ENCODE assay signal across 9 cellular contexts in the genomic region with DNA sequence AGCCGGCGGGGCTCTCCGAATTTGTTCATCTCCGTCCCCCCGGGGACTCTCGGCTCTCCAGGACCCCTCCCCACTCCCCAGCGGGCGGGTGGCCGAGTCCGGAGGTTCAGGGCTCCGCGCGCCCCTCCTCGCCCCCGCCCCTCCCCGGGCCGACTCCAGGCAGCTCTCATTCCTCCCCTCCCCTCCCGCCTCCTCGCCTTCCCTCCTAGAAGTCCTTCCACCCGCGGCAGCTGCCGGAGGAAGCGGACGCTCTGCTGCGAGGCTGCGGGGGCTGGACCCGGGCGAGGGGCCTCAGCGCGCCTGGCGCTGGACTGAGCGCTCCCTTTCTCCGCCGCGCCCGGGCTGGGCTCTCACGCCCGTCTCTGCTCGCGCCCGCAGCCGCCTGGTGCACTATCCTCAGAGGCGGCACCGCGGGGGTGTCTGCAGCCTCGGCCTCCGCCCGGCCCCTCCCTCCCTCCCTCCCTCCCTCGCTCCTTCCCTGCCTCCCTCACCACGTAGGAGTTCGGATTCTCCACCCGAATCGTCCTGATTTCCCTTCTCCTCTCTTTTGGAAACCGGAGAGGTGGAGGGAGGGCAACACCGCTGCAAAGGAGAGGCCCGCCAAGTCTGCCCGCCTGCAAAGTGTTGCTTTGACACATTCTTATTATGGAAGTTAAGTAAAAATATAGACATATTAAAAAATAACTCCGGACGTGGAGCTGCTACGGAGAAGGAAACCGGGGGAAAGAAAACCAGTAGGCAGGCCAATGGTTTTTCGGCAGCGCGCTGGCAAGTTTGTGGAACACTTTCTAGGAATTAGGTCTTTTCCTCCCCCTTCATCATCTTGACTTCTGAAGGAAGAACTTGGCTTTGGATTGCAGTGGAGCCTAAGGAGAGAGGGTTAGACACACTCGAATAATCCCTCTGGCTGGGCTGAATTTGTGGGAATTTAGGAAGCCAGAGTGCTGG. TPM values are rescaled to one million over a fixed set of nuclear protein-coding genes. Genes with fewer than 3 reads are reported as not detected.
DNase-seq lines count a peak whose midpoint lies in the region; ATAC-seq and TF ChIP-seq lines count a peak whose summit lies in the region.
"Had no signal": no experiment of that assay in that cellular context is flagged by ENCODE, and none has a peak within 500 bp of the region (broad histone marks: within the 10 kb centered on the region; RNA-seq: fewer than 3 reads in every experiment).

A gene with protein sequence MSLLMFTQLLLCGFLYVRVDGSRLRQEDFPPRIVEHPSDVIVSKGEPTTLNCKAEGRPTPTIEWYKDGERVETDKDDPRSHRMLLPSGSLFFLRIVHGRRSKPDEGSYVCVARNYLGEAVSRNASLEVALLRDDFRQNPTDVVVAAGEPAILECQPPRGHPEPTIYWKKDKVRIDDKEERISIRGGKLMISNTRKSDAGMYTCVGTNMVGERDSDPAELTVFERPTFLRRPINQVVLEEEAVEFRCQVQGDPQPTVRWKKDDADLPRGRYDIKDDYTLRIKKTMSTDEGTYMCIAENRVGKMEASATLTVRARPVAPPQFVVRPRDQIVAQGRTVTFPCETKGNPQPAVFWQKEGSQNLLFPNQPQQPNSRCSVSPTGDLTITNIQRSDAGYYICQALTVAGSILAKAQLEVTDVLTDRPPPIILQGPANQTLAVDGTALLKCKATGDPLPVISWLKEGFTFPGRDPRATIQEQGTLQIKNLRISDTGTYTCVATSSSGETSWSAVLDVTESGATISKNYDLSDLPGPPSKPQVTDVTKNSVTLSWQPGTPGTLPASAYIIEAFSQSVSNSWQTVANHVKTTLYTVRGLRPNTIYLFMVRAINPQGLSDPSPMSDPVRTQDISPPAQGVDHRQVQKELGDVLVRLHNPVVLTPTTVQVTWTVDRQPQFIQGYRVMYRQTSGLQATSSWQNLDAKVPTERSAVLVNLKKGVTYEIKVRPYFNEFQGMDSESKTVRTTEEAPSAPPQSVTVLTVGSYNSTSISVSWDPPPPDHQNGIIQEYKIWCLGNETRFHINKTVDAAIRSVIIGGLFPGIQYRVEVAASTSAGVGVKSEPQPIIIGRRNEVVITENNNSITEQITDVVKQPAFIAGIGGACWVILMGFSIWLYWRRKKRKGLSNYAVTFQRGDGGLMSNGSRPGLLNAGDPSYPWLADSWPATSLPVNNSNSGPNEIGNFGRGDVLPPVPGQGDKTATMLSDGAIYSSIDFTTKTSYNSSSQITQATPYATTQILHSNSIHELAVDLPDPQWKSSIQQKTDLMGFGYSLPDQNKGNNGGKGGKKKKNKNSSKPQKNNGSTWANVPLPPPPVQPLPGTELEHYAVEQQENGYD (N-terminal part only) (plus strand): TSS at position 494 of the 948 bp plus-strand sequence. CDS start 687 bp downstream, outside the sequence.

- H3K79me1 ChIP-seq in trophoblast cell (ENCODE audit: low read length), result no peaks in the 10 kb centered on the region

- H3K14ac ChIP-seq in trophoblast cell (ENCODE audit: low read length), result no peak within 1 kb of the TSS

- H2BK5ac ChIP-seq in trophoblast cell (ENCODE audit: low read depth, low read length, poor library complexity), result no peak within 1 kb of the TSS

- H3K36me3 Mint-ChIP-seq in activated T-helper 1 cell treated with anti-CD3 and anti-CD28 coated beads, Interleukin-12 subunit alpha, Interleukin-12 subunit beta, Interleukin-2, Interleukin-4 antibody, amounts not matched to agents 30 ng/mL and 10 ng/mL and 1 ng/mL, durations not matched to agents 14 hours and 24 hours and 36 hours (ENCODE audit: low read depth), result peaks cover 1% of the 10 kb centered on the region

- DNase-seq in HS-5 (ENCODE audit: low read depth) (peak; percentile 25), SK-N-DZ (ENCODE audit: low spot score) (peak; percentile 71), trophoblast cell (no peak), NOMO-1 treated with dmso at 0.1 percent for 144 hours (lab: John Stamatoyannopoulos, UW; ENCODE audit: unreplicated experiment) (no peak)
- DNase-seq in activated T-helper 1 cell treated with anti-CD3 and anti-CD28 coated beads, Interleukin-12 subunit alpha, Interleukin-12 subunit beta, Interleukin-2, Interleukin-4 antibody, amounts not matched to agents 30 ng/mL and 10 ng/mL and 1 ng/mL, durations not matched to agents 14 hours and 24 hours and 36 hours (ENCODE audit: low spot score), result no peak

- H4K8ac ChIP-seq in trophoblast cell (ENCODE audit: low read depth, low read length), result no peak within 1 kb of the TSS

- TF ChIP-seq CTCF in gastroesophageal sphincter (IDR thresholded peaks at IDR 0.05), result no peak

- intact Hi-C loops in activated T-helper 1 cell treated with anti-CD3 and anti-CD28 coated beads, Interleukin-12 subunit alpha, Interleukin-12 subunit beta, Interleukin-2, Interleukin-4 antibody, amounts not matched to agents 30 ng/mL and 10 ng/mL and 1 ng/mL, durations not matched to agents 14 hours and 24 hours and 36 hours (cut with micrococcal nuclease), result no loop called here

- no peak for TF ChIP-seq EP300 in gastroesophageal sphincter (IDR thresholded peaks at IDR 0.05)

- peak within 1 kb of the TSS; percentile 3 to 52 for H3K4me3 ChIP-seq in gastroesophageal sphincter
- peak within 1 kb of the TSS; percentile 69 for H3K4me3 ChIP-seq in trophoblast cell (ENCODE audit: low read depth, low read length)
- H3K4me3 ChIP-seq: SJSA1 had no signal

- peak within 1 kb of the TSS; percentile 75 for H3K4me2 ChIP-seq in trophoblast cell (ENCODE audit: low read length)

- H3K4me3 Mint-ChIP-seq in activated T-helper 1 cell treated with anti-CD3 and anti-CD28 coated beads, Interleukin-12 subunit alpha, Interleukin-12 subunit beta, Interleukin-2, Interleukin-4 antibody, amounts not matched to agents 30 ng/mL and 10 ng/mL and 1 ng/mL, durations not matched to agents 14 hours and 24 hours and 36 hours, result no peak within 1 kb of the TSS

- H3K27me3 Mint-ChIP-seq in activated T-helper 1 cell treated with anti-CD3 and anti-CD28 coated beads, Interleukin-12 subunit alpha, Interleukin-12 subunit beta, Interleukin-2, Interleukin-4 antibody, amounts not matched to agents 30 ng/mL and 10 ng/mL and 1 ng/mL, durations not matched to agents 14 hours and 24 hours and 36 hours (ENCODE audit: insufficient read depth), result peaks cover 27% of the 10 kb centered on the region

- no peak within 1 kb of the TSS for H3K9ac ChIP-seq in trophoblast cell (ENCODE audit: low read length)

- ATAC-seq in gastroesophageal sphincter (peak; percentile 35), GM18511 (IDR thresholded peaks at IDR 0.05; ENCODE audit: unreplicated experiment) (no peak), HG02798 (IDR thresholded peaks at IDR 0.05; ENCODE audit: poor library complexity, unreplicated experiment) (no peak)

- no peak within 1 kb of the TSS for H3K27ac Mint-ChIP-seq in activated T-helper 1 cell treated with anti-CD3 and anti-CD28 coated beads, Interleukin-12 subunit alpha, Interleukin-12 subunit beta, Interleukin-2, Interleukin-4 antibody, amounts not matched to agents 30 ng/mL and 10 ng/mL and 1 ng/mL, durations not matched to agents 14 hours and 24 hours and 36 hours

- WGBS in gastroesophageal sphincter (ENCODE audit: low coverage in 1 of 2), 2 donors, result 0 to 2% methylated on average over 8 to 10 of the region's 65 CpGs
- no CpG with 5 or more reads among the region's 65 CpGs for WGBS in trophoblast cell (ENCODE audit: extremely low coverage, insufficient coverage, insufficient read length)

- H3K27ac ChIP-seq in gastroesophageal sphincter (no peak within 1 kb of the TSS), trophoblast cell (ENCODE audit: low read depth, low read length) (no peak within 1 kb of the TSS)
- H3K27ac ChIP-seq: SJSA1 had no signal

- no peak within 1 kb of the TSS for H4K91ac ChIP-seq in trophoblast cell (ENCODE audit: low read depth, low read length)

- H3K4me1 ChIP-seq in gastroesophageal sphincter (peaks cover 0 to 25% (median 15%) of the 10 kb centered on the region in 3 donors), trophoblast cell (ENCODE audit: control insufficient read depth in 1 of 2, insufficient read depth in 2 of 2, low read length in 2 of 2) (peaks cover 5 to 9% of the 10 kb centered on the region in 2 experiments)
- H3K4me1 ChIP-seq: SJSA1 had no signal

- no peak within 1 kb of the TSS for H3K23ac ChIP-seq in trophoblast cell (ENCODE audit: low read length)

- H2AK5ac ChIP-seq in trophoblast cell (ENCODE audit: low read length), result no peak within 1 kb of the TSS

- no peak within 1 kb of the TSS for H4K12ac ChIP-seq in trophoblast cell (ENCODE audit: low read depth, low read length)

- H3K9me3 Mint-ChIP-seq in activated T-helper 1 cell treated with anti-CD3 and anti-CD28 coated beads, Interleukin-12 subunit alpha, Interleukin-12 subunit beta, Interleukin-2, Interleukin-4 antibody, amounts not matched to agents 30 ng/mL and 10 ng/mL and 1 ng/mL, durations not matched to agents 14 hours and 24 hours and 36 hours, result no peaks in the 10 kb centered on the region

- no peak within 1 kb of the TSS for H2BK12ac ChIP-seq in trophoblast cell (ENCODE audit: low read length)

- H3K27me3 ChIP-seq in gastroesophageal sphincter, result peaks cover 75% of the 10 kb centered on the region
- H3K27me3 ChIP-seq in trophoblast cell (ENCODE audit: insufficient read depth, low read length), result peaks cover 18% of the 10 kb centered on the region

- H3K36me3 ChIP-seq in gastroesophageal sphincter (no peaks in the 10 kb centered on the region), trophoblast cell (ENCODE audit: control insufficient read depth in 1 of 2, insufficient read depth in 2 of 2, low read length in 2 of 2) (no peaks in the 10 kb centered on the region)
- H3K36me3 ChIP-seq: SJSA1 had no signal

- peak within 1 kb of the TSS; percentile 75 for H2AFZ ChIP-seq in trophoblast cell (ENCODE audit: insufficient read depth, low read length, poor library complexity)

- TF ChIP-seq POLR2A in gastroesophageal sphincter (IDR thresholded peaks at IDR 0.05), result no peak

- no peak within 1 kb of the TSS for H2BK120ac ChIP-seq in trophoblast cell (ENCODE audit: insufficient read depth, low read length, poor library complexity)

- H3K9me3 ChIP-seq in gastroesophageal sphincter (no peaks in the 10 kb centered on the region), trophoblast cell (ENCODE audit: insufficient read depth, low read depth, low read length) (no peaks in the 10 kb centered on the region)
- H3K9me3 ChIP-seq: SJSA1 had no signal

- H3K79me2 ChIP-seq in trophoblast cell (ENCODE audit: control insufficient read depth, insufficient read depth, low read length, poor library complexity), result no peaks in the 10 kb centered on the region

- H3K4me1 Mint-ChIP-seq in activated T-helper 1 cell treated with anti-CD3 and anti-CD28 coated beads, Interleukin-12 subunit alpha, Interleukin-12 subunit beta, Interleukin-2, Interleukin-4 antibody, amounts not matched to agents 30 ng/mL and 10 ng/mL and 1 ng/mL, durations not matched to agents 14 hours and 24 hours and 36 hours (ENCODE audit: low read depth), result no peaks in the 10 kb centered on the region

- no peak within 1 kb of the TSS for H3K18ac ChIP-seq in trophoblast cell (ENCODE audit: low read length)

- H3K4ac ChIP-seq in trophoblast cell (ENCODE audit: low read depth, low read length), result no peak within 1 kb of the TSS

RNA-seq across cellular contexts. Expression of the gene that starts here (rescaled TPM):
- 6.5 and 7.1 TPM in 2 replicates for polyA plus RNA-seq in SK-N-DZ (2014; cell fraction: cytosol; rRNA removed)
- polyA plus RNA-seq in SK-N-DZ (2014; cell fraction: nucleus; rRNA removed), result 4.4 and 4.9 TPM in 2 replicates
- 1 to 10 TPM in 2 of 4 donors, under 1 TPM in 2; under 0.01 to 2.9 (median 1.0) TPM for total RNA-seq in gastroesophageal sphincter
- polyA plus RNA-seq in trophoblast cell (2013), result 0.44 and 0.56 TPM in 2 replicates
- total RNA-seq in activated T-helper 1 cell treated with anti-CD3 and anti-CD28 coated beads, Interleukin-12 subunit alpha, Interleukin-12 subunit beta, Interleukin-2, Interleukin-4 antibody, amounts not matched to agents 30 ng/mL and 10 ng/mL and 1 ng/mL, durations not matched to agents 14 hours and 24 hours and 36 hours, result not detected in 2 replicates
- total RNA-seq: SJSA1 had no signal

Comparison
In these comparisons a context has a peak if more than half of its experiments do, and no peak if none do; other contexts are left out.
1. DNase-seq: peak in HS-5 (single experiment) and SK-N-DZ (single experiment); none in trophoblast cell (0 of 2), activated T-helper 1 cell treated with anti-CD3 and anti-CD28 coated beads, Interleukin-12 subunit alpha, Interleukin-12 subunit beta, Interleukin-2, Interleukin-4 antibody, amounts not matched to agents 30 ng/mL and 10 ng/mL and 1 ng/mL, durations not matched to agents 14 hours and 24 hours and 36 hours (single experiment) and NOMO-1 treated with dmso at 0.1 percent for 144 hours (single experiment).